Comparison of ENCODE assay signal across 9 cellular contexts in genomic region chr22:21569459-21570161, GRCh38. TPM values are rescaled to one million over a fixed set of nuclear protein-coding genes. Genes with fewer than 3 reads are reported as not detected.
DNase-seq lines count a peak whose midpoint lies in the region; ATAC-seq and TF ChIP-seq lines count a peak whose summit lies in the region.
"Had no signal": no experiment of that assay in that cellular context is flagged by ENCODE, and none has a peak within 500 bp of the region (broad histone marks: within the 10 kb centered on the region; RNA-seq: fewer than 3 reads in every experiment).

No MANE protein-coding gene starts in this region.

- peaks cover 17% of the 10 kb centered on the region for H4K20me1 ChIP-seq in fibroblast of lung (ENCODE audit: control insufficient read depth, extremely low read depth, insufficient read depth, low read length)

- peaks cover 3% of the 10 kb centered on the region for H3K36me3 ChIP-seq in fibroblast of lung (ENCODE audit: control insufficient read depth, insufficient read depth, low read length)
- H3K36me3 ChIP-seq in WERI-Rb-1 = peaks cover 33% of the 10 kb centered on the region

- H3K27me3 ChIP-seq in fibroblast of lung (ENCODE audit: control insufficient read depth, insufficient read depth, low read length) (no peaks in the 10 kb centered on the region), WERI-Rb-1 (ENCODE audit: insufficient read depth, low read depth, severe bottlenecking) (no peaks in the 10 kb centered on the region)
- H3K27me3 ChIP-seq: SJSA1 had no signal

- H3K27me3 Mint-ChIP-seq in activated T-cell treated with anti-CD3 and anti-CD28 coated beads, Interleukin-2, amount 50 U/mL, for 4 hours (ENCODE audit: low read depth) = no peaks in the 10 kb centered on the region
- no peaks in the 10 kb centered on the region for H3K27me3 Mint-ChIP-seq in stimulated activated memory B cell treated with anti-CD40 and anti-IgM and Interleukin-4, amounts not matched to agents 10 μg/mL and 1 μg/mL and 100 μg/mL, for 72 hours

- no peak overlapping the region for H2AFZ ChIP-seq in fibroblast of lung (ENCODE audit: low read length)

- no peak for TF ChIP-seq CTCF in fibroblast of lung (conservative IDR thresholded peaks at IDR 0.05 in 1 of 2, IDR thresholded peaks at IDR 0.05 in 1 of 2; ENCODE audit: low read depth in 1 of 2, low read length in 2 of 2)
- TF ChIP-seq CTCF in WERI-Rb-1 (IDR thresholded peaks at IDR 0.05; ENCODE audit: low read depth, low read length) = no peak

- H3K9me3 Mint-ChIP-seq in activated T-cell treated with anti-CD3 and anti-CD28 coated beads, Interleukin-2, amount 50 U/mL, for 4 hours = no peaks in the 10 kb centered on the region
- H3K9me3 Mint-ChIP-seq in stimulated activated memory B cell treated with anti-CD40 and anti-IgM and Interleukin-4, amounts not matched to agents 10 μg/mL and 1 μg/mL and 100 μg/mL, for 72 hours = no peaks in the 10 kb centered on the region

- H3K4me1 Mint-ChIP-seq in activated T-cell treated with anti-CD3 and anti-CD28 coated beads, Interleukin-2, amount 50 U/mL, for 4 hours (ENCODE audit: low read depth) = peaks cover 58% of the 10 kb centered on the region
- H3K4me1 Mint-ChIP-seq in stimulated activated memory B cell treated with anti-CD40 and anti-IgM and Interleukin-4, amounts not matched to agents 10 μg/mL and 1 μg/mL and 100 μg/mL, for 72 hours = peaks cover 55% of the 10 kb centered on the region

- no peak for DNase-seq in activated T-cell treated with anti-CD3 and anti-CD28 coated beads, Interleukin-2, amount 50 U/mL, for 4 hours
- DNase-seq in activated T-cell treated with anti-CD3 and anti-CD28 coated beads for 4 hours (no peak), SIG-M5 (lab: John Stamatoyannopoulos, UW) (peak; percentile 65), fibroblast of lung (ENCODE audit: low read depth in 2 of 2) (no peak), WERI-Rb-1 (no peak)

- peak overlapping the region; percentile 93 for H3K4me3 Mint-ChIP-seq in activated T-cell treated with anti-CD3 and anti-CD28 coated beads, Interleukin-2, amount 50 U/mL, for 4 hours
- peak overlapping the region; percentile 91 for H3K4me3 Mint-ChIP-seq in stimulated activated memory B cell treated with anti-CD40 and anti-IgM and Interleukin-4, amounts not matched to agents 10 μg/mL and 1 μg/mL and 100 μg/mL, for 72 hours

- H3K4me1 ChIP-seq in fibroblast of lung (ENCODE audit: control insufficient read depth, extremely low read depth, insufficient read depth, low read length) = peaks cover 12% of the 10 kb centered on the region

- H3K9me3 ChIP-seq in fibroblast of lung (ENCODE audit: control insufficient read depth, insufficient read depth, low read depth, low read length) (no peaks in the 10 kb centered on the region), WERI-Rb-1 (ENCODE audit: severe bottlenecking) (no peaks in the 10 kb centered on the region)
- H3K9me3 ChIP-seq: SJSA1 had no signal

- peaks cover 14% of the 10 kb centered on the region for H3K36me3 Mint-ChIP-seq in activated T-cell treated with anti-CD3 and anti-CD28 coated beads, Interleukin-2, amount 50 U/mL, for 4 hours (ENCODE audit: insufficient read depth)
- peaks cover 22% of the 10 kb centered on the region for H3K36me3 Mint-ChIP-seq in stimulated activated memory B cell treated with anti-CD40 and anti-IgM and Interleukin-4, amounts not matched to agents 10 μg/mL and 1 μg/mL and 100 μg/mL, for 72 hours

- H3K27ac ChIP-seq in fibroblast of lung (ENCODE audit: insufficient read depth, low read length) (no peak overlapping the region), WERI-Rb-1 (no peak overlapping the region)

- H3K27ac Mint-ChIP-seq in stimulated activated memory B cell treated with anti-CD40 and anti-IgM and Interleukin-4, amounts not matched to agents 10 μg/mL and 1 μg/mL and 100 μg/mL, for 72 hours = peak overlapping the region; percentile 89

- no peak for ATAC-seq in activated T-cell treated with anti-CD3 and anti-CD28 coated beads, Interleukin-2, amount 50 U/mL, for 4 hours
- no peak for ATAC-seq in stimulated activated memory B cell treated with anti-CD40 and anti-IgM and Interleukin-4, amounts not matched to agents 10 μg/mL and 1 μg/mL and 100 μg/mL, for 72 hours
- ATAC-seq in HG02763 (IDR thresholded peaks at IDR 0.05; ENCODE audit: unreplicated experiment) (no peak), HG03469 (IDR thresholded peaks at IDR 0.05; ENCODE audit: unreplicated experiment) (no peak)

- no peak overlapping the region for H3K9ac ChIP-seq in fibroblast of lung (ENCODE audit: insufficient read depth, low read length)

- peak overlapping the region; percentile 41 to 89 (median 72) for H3K4me3 ChIP-seq in fibroblast of lung (replicated peaks in 1 of 4; ENCODE audit: control extremely low read depth in 1 of 4, insufficient read depth in 1 of 4, low read depth in 3 of 4, low read length in 4 of 4)
- H3K4me3 ChIP-seq in WERI-Rb-1 (ENCODE audit: low read depth, low read length) = no peak overlapping the region; the same call in 1 of the 2 replicates

- peaks cover 72% of the 10 kb centered on the region for H3K79me2 ChIP-seq in fibroblast of lung (ENCODE audit: control insufficient read depth, insufficient read depth, low read length)

- H3K4me2 ChIP-seq in fibroblast of lung (ENCODE audit: extremely low read depth, insufficient read depth, low read length) = peak overlapping the region; percentile 18

RNA-seq across cellular contexts. Expression of gene UBE2L3, which starts 2.1 kb away (rescaled TPM):
- 10 to 100 TPM; 73.5 to 79.2 (median 78.0) TPM for total RNA-seq in activated T-cell treated with anti-CD3 and anti-CD28 coated beads, Interleukin-2, amount 50 U/mL, for 4 hours
- 19.8 and 23.8 TPM in 2 replicates for total RNA-seq in fibroblast of lung
- polyA plus RNA-seq in fibroblast of lung = 82.4 and 109 TPM in 2 replicates
- 77.0 and 95.2 TPM in 2 replicates for polyA plus RNA-seq in fibroblast of lung (2012)
- polyA minus RNA-seq in fibroblast of lung (ENCODE audit: low replicate concordance) = 43.9 and 46.0 TPM in 2 replicates

RNA-seq across cellular contexts. Expression of gene RIMBP3C, which starts 18.3 kb away (rescaled TPM):
- under 1 TPM in 2 of 3 donors, not detected in 1; 0.20 to 0.57 TPM for total RNA-seq in activated T-cell treated with anti-CD3 and anti-CD28 coated beads, Interleukin-2, amount 50 U/mL, for 4 hours
- under 0.01 and 0.50 TPM in 2 replicates for total RNA-seq in fibroblast of lung
- polyA plus RNA-seq in fibroblast of lung = 0.02 and 0.03 TPM in 2 replicates
- 0.06 TPM in 1 of 2 replicates, not detected in the other for polyA plus RNA-seq in fibroblast of lung (2012)
- polyA minus RNA-seq in fibroblast of lung (ENCODE audit: low replicate concordance) = 1.3 and 1.8 TPM in 2 replicates
